11 cellular contexts compared by ENCODE assay signal in the genomic region with DNA sequence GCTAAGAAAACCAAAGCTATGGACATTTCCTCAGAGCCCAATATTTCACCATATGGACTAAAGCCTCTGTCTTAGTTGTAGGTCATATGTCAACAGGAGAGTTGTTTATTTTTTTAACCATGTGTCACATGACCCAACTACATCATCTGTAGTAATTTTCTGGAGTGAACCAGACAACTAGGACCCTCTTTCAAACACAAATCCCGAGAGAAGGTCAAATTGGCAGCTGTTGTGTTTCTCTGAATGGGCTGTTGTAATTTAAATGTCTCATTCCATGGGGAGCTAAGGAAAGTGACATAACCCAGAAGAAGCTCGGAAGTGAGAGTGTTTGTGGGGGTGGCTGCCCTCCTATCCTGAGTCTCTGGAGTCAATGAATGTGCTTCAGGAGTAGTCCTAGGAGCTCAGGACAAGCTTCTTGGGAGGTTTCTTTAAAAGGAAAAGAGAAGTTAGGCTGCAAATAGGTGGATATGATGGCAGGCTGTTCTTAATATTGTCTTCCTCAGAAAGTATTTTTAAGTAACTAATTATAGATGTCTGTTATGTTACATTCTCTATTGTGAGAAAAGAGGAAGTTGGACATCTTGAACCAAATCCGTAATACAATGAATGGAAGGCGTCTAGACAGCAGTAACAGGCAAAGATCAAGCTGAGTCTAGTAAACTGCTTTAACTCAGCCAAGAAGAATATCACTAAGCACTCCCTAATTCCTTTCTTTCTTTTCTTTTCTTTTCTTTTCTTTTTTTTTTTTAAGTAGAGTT. TPM values are rescaled to one million over a fixed set of nuclear protein-coding genes. Genes with fewer than 3 reads are reported as not detected.
DNase-seq lines count a peak whose midpoint lies in the region; ATAC-seq, FAIRE-seq and TF ChIP-seq lines count a peak whose summit lies in the region.
"Had no signal": no experiment of that assay in that cellular context is flagged by ENCODE, and none has a peak within 500 bp of the region (broad histone marks: within the 10 kb centered on the region; RNA-seq: fewer than 3 reads in every experiment).

No MANE protein-coding gene starts in this region.

- no peaks in the 10 kb centered on the region for H3K27me3 Mint-ChIP-seq in activated B cell treated with CpG ODN at 0.5 μM for 24 hours
- peaks cover 0 to 5% (median 4%) of the 10 kb centered on the region in 3 donors for H3K27me3 Mint-ChIP-seq in immature natural killer cell (ENCODE audit: low read depth in 3 of 3)

- no peak for FAIRE-seq in HTR-8/SVneo (lab: Jason Lieb, UNC)
- FAIRE-seq: islet of Langerhans had no signal

- H3K27ac Mint-ChIP-seq in activated B cell treated with CpG ODN at 0.5 μM for 24 hours (peak overlapping the region; percentile 37), immature natural killer cell (no peak overlapping the region)
- H3K27ac Mint-ChIP-seq: T-helper 1 cell treated with Interleukin-12 subunit alpha and Interleukin-12 subunit beta and Interleukin-4 antibody, amounts not matched to agents 30 μg/mL and 1 μg/mL, for 36 hours had no signal

- no peaks in the 10 kb centered on the region for H3K36me3 Mint-ChIP-seq in activated B cell treated with CpG ODN at 0.5 μM for 24 hours (ENCODE audit: low read depth)
- H3K36me3 Mint-ChIP-seq in immature natural killer cell, result peaks cover 0 to 7% (median 0%) of the 10 kb centered on the region in 3 donors

- H3K4me1 Mint-ChIP-seq in activated B cell treated with CpG ODN at 0.5 μM for 24 hours, result peaks cover 15% of the 10 kb centered on the region
- H3K4me1 Mint-ChIP-seq in immature natural killer cell, result no peaks in the 10 kb centered on the region

- H3K4me3 Mint-ChIP-seq in activated B cell treated with CpG ODN at 0.5 μM for 24 hours (peak overlapping the region; percentile 38), immature natural killer cell (no peak overlapping the region)
- H3K4me3 Mint-ChIP-seq: T-helper 1 cell treated with Interleukin-12 subunit alpha and Interleukin-12 subunit beta and Interleukin-4 antibody, amounts not matched to agents 30 μg/mL and 1 μg/mL, for 36 hours had no signal

- TF ChIP-seq CTCF in activated B cell treated with CpG ODN at 0.5 μM for 24 hours (IDR thresholded peaks at IDR 0.05), result no peak

- H3K9me3 Mint-ChIP-seq in activated B cell treated with CpG ODN at 0.5 μM for 24 hours (peaks cover 2% of the 10 kb centered on the region), immature natural killer cell (peaks cover 0 to 3% (median 0%) of the 10 kb centered on the region in 6 donors)
- H3K9me3 Mint-ChIP-seq: T-helper 1 cell treated with Interleukin-12 subunit alpha and Interleukin-12 subunit beta and Interleukin-4 antibody, amounts not matched to agents 30 μg/mL and 1 μg/mL, for 36 hours had no signal

- DNase-seq in CD1c-positive myeloid dendritic cell (ENCODE audit: extremely low spot score) (peak; percentile 35), activated B cell treated with CpG ODN at 0.5 μM for 24 hours (no peak), hypothalamus (lab: John Stamatoyannopoulos, UW) (no peak), H4 (ENCODE audit: low spot score) (no peak), immature natural killer cell (no peak), HTR-8/SVneo (ENCODE audit: insufficient read length, low spot score) (no peak)

- intact Hi-C loops in activated B cell treated with CpG ODN at 0.5 μM for 24 hours (cut with micrococcal nuclease), result loop anchor here (1.0 kb wide), 1 partner anchor 15 kb away; no protein-coding TSS in a partner anchor

- POLR2A ChIA-PET in activated B cell treated with CpG ODN at 0.5 μM for 24 hours (lab: Charles Lee), result interaction anchor here (2.1 kb wide), 1 partner anchor 15 kb away, joined by 12 read pairs; no protein-coding TSS in a partner anchor

- CTCF ChIA-PET in activated B cell treated with CpG ODN at 0.5 μM for 24 hours (lab: Charles Lee), result no interaction called here

- peak; percentile 87 for ATAC-seq in GM21360 (IDR thresholded peaks at IDR 0.05; ENCODE audit: unreplicated experiment)
- ATAC-seq in HG03175 (IDR thresholded peaks at IDR 0.05; ENCODE audit: unreplicated experiment), result peak; percentile 82
- ATAC-seq in activated B cell treated with CpG ODN at 0.5 μM for 24 hours (ENCODE audit: low read depth), result peak; percentile 64

RNA-seq across cellular contexts. Expression of gene TMEM167A, which starts 50.1 kb away (rescaled TPM):
- 45.1 and 50.3 TPM in 2 replicates for total RNA-seq in activated B cell treated with CpG ODN at 0.5 μM for 24 hours
- 175 and 177 TPM in 2 replicates for total RNA-seq in H4 (2014; rRNA removed; shearing (Covaris generic))
- polyA plus RNA-seq in immature natural killer cell, result 10 to 100 TPM; 55.9 to 99.1 (median 67.2) TPM

RNA-seq across cellular contexts. Expression of gene XRCC4, which starts 50.2 kb away (rescaled TPM):
- total RNA-seq in activated B cell treated with CpG ODN at 0.5 μM for 24 hours, result 8.1 and 8.5 TPM in 2 replicates
- total RNA-seq in H4 (2014; rRNA removed; shearing (Covaris generic)), result 21.5 and 22.9 TPM in 2 replicates
- 10 to 100 TPM in 2 of 3 donors, 1 to 10 TPM in 1; 8.0 to 14.9 (median 11.7) TPM for polyA plus RNA-seq in immature natural killer cell
- total RNA-seq: ascending aorta had no signal
